8 cellular contexts compared by ENCODE assay signal in the genomic region with DNA sequence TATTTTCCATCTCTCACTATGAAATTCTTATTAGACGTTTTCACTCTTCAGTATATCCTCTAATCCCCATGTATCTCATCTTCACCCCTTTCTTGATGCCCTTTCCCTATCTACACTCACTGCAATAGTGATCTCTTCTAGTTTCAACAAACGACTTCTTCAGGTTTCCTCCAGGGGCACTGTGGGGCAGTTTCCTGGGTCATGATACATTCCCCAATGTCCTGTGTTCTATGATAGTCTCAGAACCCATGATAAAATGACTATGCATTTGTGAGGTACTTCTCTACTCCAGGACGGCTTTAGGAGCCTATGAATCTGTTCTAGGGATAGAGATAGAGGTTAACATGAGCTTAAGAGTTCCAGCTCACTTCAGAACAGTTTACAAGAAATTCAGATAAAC.
DNase-seq lines count a peak whose midpoint lies in the region; ATAC-seq and TF ChIP-seq lines count a peak whose summit lies in the region.

No MANE protein-coding gene starts in this region.

- in situ Hi-C loops in ACHN (cut with HindIII; ENCODE audit: low pct_ligation_motif_present, low pct_unique_long_range_greater_than_20kb, low sequenced_read_pairs), result no loop called here
- in situ Hi-C loops in GM13977 (cut with MboI; ENCODE audit: low pct_unique_long_range_greater_than_20kb, low sequenced_read_pairs, unreplicated experiment), result no loop called here

- TF ChIP-seq EP300 in suprapubic skin (IDR thresholded peaks at IDR 0.05), result no peak

- ATAC-seq in thoracic aorta (ENCODE audit: insufficient number of reproducible peaks, low FRiP score, low read depth), result no peak
- ATAC-seq in HG02970 (IDR thresholded peaks at IDR 0.05; ENCODE audit: low FRiP score, unreplicated experiment), result no peak
- no peak for ATAC-seq in HG03457 (IDR thresholded peaks at IDR 0.05; ENCODE audit: unreplicated experiment)

- DNase-seq in ACHN, result peak; percentile 57
- DNase-seq in GM13977 (ENCODE audit: low spot score), result peak; percentile 28
- DNase-seq in NCI-H460 (ENCODE audit: extremely low read depth, low read depth), result peak; percentile 45
- DNase-seq in colonic mucosa, result peak; percentile 29
- no peak for DNase-seq in thoracic aorta (ENCODE audit: low spot score)
- no peak for DNase-seq in suprapubic skin (ENCODE audit: low spot score in 2 of 2)

- H3K4me3 ChIP-seq in colonic mucosa, result no peak overlapping the region
- no peak overlapping the region for H3K4me3 ChIP-seq in thoracic aorta
- no peak overlapping the region for H3K4me3 ChIP-seq in suprapubic skin

- TF ChIP-seq CTCF in GM13977 (IDR thresholded peaks at IDR 0.05; ENCODE audit: extremely low read depth, insufficient read depth, missing control alignments) (peak; percentile 46), colonic mucosa (IDR thresholded peaks at IDR 0.05) (peak; percentile 32), thoracic aorta (IDR thresholded peaks at IDR 0.05) (peak; percentile 15), suprapubic skin (IDR thresholded peaks at IDR 0.05) (peak in 1 of 2 donors; percentile 21)

- H3K9ac ChIP-seq in colonic mucosa (ENCODE audit: low read depth in 2 of 2, low read length in 2 of 2), result no peak overlapping the region

- H3K9me3 ChIP-seq in colonic mucosa (no peaks in the 10 kb centered on the region), thoracic aorta (no peaks in the 10 kb centered on the region), suprapubic skin (no peaks in the 10 kb centered on the region)

- WGBS in suprapubic skin, result 69% methylated on average over 3 of the region's 3 CpGs

- H3K27ac ChIP-seq in colonic mucosa (no peak overlapping the region), thoracic aorta (no peak overlapping the region), suprapubic skin (no peak overlapping the region)

- intact Hi-C loops in colonic mucosa (cut with DNase I), result no loop called here

- H3K27me3 ChIP-seq in colonic mucosa, result no peaks in the 10 kb centered on the region
- no peaks in the 10 kb centered on the region for H3K27me3 ChIP-seq in thoracic aorta (replicated peaks; ENCODE audit: insufficient read depth)
- H3K27me3 ChIP-seq in suprapubic skin, result no peaks in the 10 kb centered on the region

- no peaks in the 10 kb centered on the region for H3K36me3 ChIP-seq in colonic mucosa
- H3K36me3 ChIP-seq in thoracic aorta, result no peaks in the 10 kb centered on the region
- H3K36me3 ChIP-seq in suprapubic skin, result no peaks in the 10 kb centered on the region

- no peak for TF ChIP-seq POLR2A in suprapubic skin (IDR thresholded peaks at IDR 0.05)

- H3K4me1 ChIP-seq in colonic mucosa, result no peaks in the 10 kb centered on the region
- peaks cover 5 to 24% of the 10 kb centered on the region in 2 donors for H3K4me1 ChIP-seq in thoracic aorta (ENCODE audit: control insufficient read depth in 1 of 2, low read depth in 2 of 2)
- peaks cover 3% of the 10 kb centered on the region for H3K4me1 ChIP-seq in suprapubic skin

Comparison
In these comparisons a context has a peak if more than half of its experiments do, and no peak if none do; other contexts are left out.
1. DNase-seq: peak in ACHN (single experiment), GM13977 (single experiment), NCI-H460 (single experiment) and colonic mucosa (single experiment); none in thoracic aorta (single experiment) and suprapubic skin (0 of 2).